In genomic region chr4:69735119-69735518, GRCh38 we compare ENCODE assay signal across 26 cellular contexts. TPM values are rescaled to one million over a fixed set of nuclear protein-coding genes. Genes with fewer than 3 reads are reported as not detected.
"Had no signal": no experiment of that assay in that cellular context is flagged by ENCODE, and none has a peak within 500 bp of the region (broad histone marks: within the 10 kb centered on the region; RNA-seq: fewer than 3 reads in every experiment).

No MANE protein-coding gene starts in this region.

- H3K27ac ChIP-seq: ascending aorta, breast epithelium, coronary artery, dorsolateral prefrontal cortex, foreskin keratinocyte, gastrocnemius medialis, heart left ventricle had no signal

- H3K36me3 ChIP-seq: ascending aorta, breast epithelium, gastrocnemius medialis, heart left ventricle had no signal

- H3K27me3 ChIP-seq: ascending aorta, breast epithelium, dorsolateral prefrontal cortex, foreskin keratinocyte, gastrocnemius medialis, heart left ventricle had no signal

- H3K4me3 ChIP-seq: ascending aorta, breast epithelium, coronary artery, dorsolateral prefrontal cortex, gastrocnemius medialis, heart left ventricle had no signal

- H3K4me1 ChIP-seq: ascending aorta, breast epithelium, gastrocnemius medialis, heart left ventricle had no signal

- DNase-seq: activated CD4-positive, alpha-beta memory T cell treated with anti-CD3 and anti-CD28 coated beads, Interleukin-2, amount 10 ng/mL, durations not matched to agents 7 days and 5 days; activated CD4-positive, alpha-beta T cell treated with anti-CD3 and anti-CD28 coated beads for 36 hours; activated CD4-positive, alpha-beta T cell treated with anti-CD3 and anti-CD28 coated beads, Interleukin-2, amount 10 ng/mL, durations not matched to agents 24 days and 14 days; activated CD4-positive, CD25-positive, alpha-beta regulatory T cell; activated CD4-positive, CD25-positive, alpha-beta regulatory T cell treated with anti-CD3 and anti-CD28 coated beads, Interleukin-2, amount 50 U/mL, for 72 hours; activated CD8-positive, alpha-beta memory T cell treated with anti-CD3 and anti-CD28 coated beads, Interleukin-2, amount 50 U/mL, for 48 hours; activated gamma-delta T cell; activated naive CD4-positive, alpha-beta T cell; activated naive CD4-positive, alpha-beta T cell treated with anti-CD3 and anti-CD28 coated beads, Interleukin-2, amount 10 ng/mL, durations not matched to agents 7 days and 5 days; activated naive CD8-positive, alpha-beta T cell treated with anti-CD3 and anti-CD28 coated beads, Interleukin-2, amount 10 ng/mL, durations not matched to agents 7 days and 5 days; activated T-cell treated with anti-CD3 and anti-CD28 coated beads for 4 hours; activated T-cell treated with anti-CD3 and anti-CD28 coated beads, Interleukin-2, amount 50 U/mL, for 24 hours; activated T-cell treated with anti-CD3 and anti-CD28 coated beads, Interleukin-2, amount 50 U/mL, for 72 hours; dorsolateral prefrontal cortex; effector memory CD4-positive, alpha-beta T cell; endodermal cell; foreskin keratinocyte; gastrocnemius medialis; glutamatergic neuron; heart left ventricle; T-helper 1 cell; T-helper 17 cell had no signal

- H3K9me3 ChIP-seq: ascending aorta, gastrocnemius medialis, heart left ventricle had no signal

- ATAC-seq: activated CD4-positive, alpha-beta T cell treated with anti-CD3 and anti-CD28 coated beads for 36 hours; activated naive CD4-positive, alpha-beta T cell treated with anti-CD3 and anti-CD28 coated beads, Interleukin-2, amount 50 U/mL, for 72 hours; activated T-cell treated with anti-CD3 and anti-CD28 coated beads, Interleukin-2, amount 50 U/mL, for 72 hours; foreskin keratinocyte; gastrocnemius medialis; heart left ventricle; T-helper 17 cell had no signal

RNA-seq across cellular contexts. Expression of gene SULT1B1, which starts 25.3 kb away (rescaled TPM):
- total RNA-seq: endodermal cell had no signal
